In the genomic region with DNA sequence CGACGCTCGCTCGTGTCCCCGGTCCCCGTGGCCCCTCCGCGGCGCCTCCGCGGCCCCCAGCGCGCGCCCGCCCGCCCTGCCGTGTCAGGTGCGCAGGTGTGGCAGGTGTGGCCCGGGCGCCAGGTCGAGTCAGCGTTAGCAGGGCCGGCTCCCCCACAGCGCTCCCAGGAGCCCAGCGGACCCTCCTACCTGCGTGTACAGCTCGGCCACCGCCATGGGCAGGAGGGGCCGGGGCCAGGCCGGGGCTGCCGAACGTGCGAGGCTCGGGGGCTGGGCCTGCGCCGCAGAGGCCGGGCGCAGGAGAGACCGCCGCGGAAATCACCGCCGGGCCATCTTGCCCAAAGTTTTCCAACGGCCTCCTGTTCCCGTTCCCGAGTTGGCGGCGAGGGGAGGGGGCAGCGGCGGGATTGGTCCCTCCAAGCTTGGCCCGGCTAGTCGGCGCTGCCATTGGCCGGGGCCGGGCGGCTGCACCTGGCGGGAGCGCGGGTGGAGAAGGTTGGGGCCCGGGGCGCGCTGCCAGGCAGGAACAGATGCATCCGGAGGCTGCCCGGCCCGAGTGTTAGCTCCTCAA, we compare ENCODE assay signal across 8 cellular contexts. TPM values are rescaled to one million over a fixed set of nuclear protein-coding genes. Genes with fewer than 3 reads are reported as not detected.
DNase-seq lines count a peak whose midpoint lies in the region; ATAC-seq lines count a peak whose summit lies in the region.

TSS of gene MYO5C (minus strand) at position 384 of the 571 bp plus-strand sequence. CDS start at position 216, 168 bp downstream.

- peak within 1 kb of the TSS; percentile 49 for H3K27ac Mint-ChIP-seq in stimulated activated naive B cell treated with anti-CD40 and anti-IgM and Interleukin-4, amounts not matched to agents 10 μg/mL and 1 μg/mL and 100 μg/mL, for 72 hours

- intact Hi-C loops in left colon (cut with DNase I, micrococcal nuclease): no loop called here

- ATAC-seq in GM19463 (IDR thresholded peaks at IDR 0.05; ENCODE audit: unreplicated experiment) (peak; percentile 45), left colon (peak; percentile 94), HG03139 (IDR thresholded peaks at IDR 0.05; ENCODE audit: unreplicated experiment) (no peak), HG03135 (IDR thresholded peaks at IDR 0.05; ENCODE audit: unreplicated experiment) (no peak)
- ATAC-seq in stimulated activated naive B cell treated with anti-CD40 and anti-IgM and Interleukin-4, amounts not matched to agents 10 μg/mL and 1 μg/mL and 100 μg/mL, for 72 hours (replicated peaks): peak; percentile 45 to 49

- peaks cover 18 to 32% of the 10 kb centered on the region in 2 donors for H3K4me1 Mint-ChIP-seq in stimulated activated naive B cell treated with anti-CD40 and anti-IgM and Interleukin-4, amounts not matched to agents 10 μg/mL and 1 μg/mL and 100 μg/mL, for 72 hours

- H3K4me3 Mint-ChIP-seq in stimulated activated naive B cell treated with anti-CD40 and anti-IgM and Interleukin-4, amounts not matched to agents 10 μg/mL and 1 μg/mL and 100 μg/mL, for 72 hours: peak within 1 kb of the TSS; percentile 64 to 73

- DNase-seq in AG08396 (ENCODE audit: low spot score) (peak; percentile 40), NCI-H69 (lab: John Stamatoyannopoulos, UW) (peak; percentile 94), cerebellum (ENCODE audit: low spot score) (peak; percentile 95), left colon (peak; percentile 90 to 93)
- peak; percentile 15 for DNase-seq in stimulated activated naive B cell treated with anti-CD40 and anti-IgM and Interleukin-4, amounts not matched to agents 10 μg/mL and 1 μg/mL and 100 μg/mL, for 72 hours

- peaks cover 16 to 32% of the 10 kb centered on the region in 2 donors for H3K27me3 Mint-ChIP-seq in stimulated activated naive B cell treated with anti-CD40 and anti-IgM and Interleukin-4, amounts not matched to agents 10 μg/mL and 1 μg/mL and 100 μg/mL, for 72 hours

- H3K36me3 Mint-ChIP-seq in stimulated activated naive B cell treated with anti-CD40 and anti-IgM and Interleukin-4, amounts not matched to agents 10 μg/mL and 1 μg/mL and 100 μg/mL, for 72 hours: peaks cover 6% of the 10 kb centered on the region in 2 donors

- peaks cover 0 to 2% of the 10 kb centered on the region in 2 donors for H3K9me3 Mint-ChIP-seq in stimulated activated naive B cell treated with anti-CD40 and anti-IgM and Interleukin-4, amounts not matched to agents 10 μg/mL and 1 μg/mL and 100 μg/mL, for 72 hours

RNA-seq across cellular contexts. Expression of gene MYO5C, which starts in this region (rescaled TPM):
- total RNA-seq in cerebellum (10.4 TPM), left colon (10 to 100 TPM; 73.9 to 90.9 TPM)

Comparison
In these comparisons a context has a peak if more than half of its experiments do, and no peak if none do; other contexts are left out.
1. DNase-seq: peak in every context shown above with its lines; median percentile 95 in cerebellum; 94 in NCI-H69; 92 in left colon; 40 in AG08396; 15 in stimulated activated naive B cell treated with anti-CD40 and anti-IgM and Interleukin-4, amounts not matched to agents 10 μg/mL and 1 μg/mL and 100 μg/mL, for 72 hours.
2. ATAC-seq: peak in GM19463 (single experiment), left colon (single experiment) and stimulated activated naive B cell treated with anti-CD40 and anti-IgM and Interleukin-4, amounts not matched to agents 10 μg/mL and 1 μg/mL and 100 μg/mL, for 72 hours (2 of 2); none in HG03139 (single experiment) and HG03135 (single experiment).